In genomic region chr7:92717982-92718716, GRCh38 we compare ENCODE assay signal across 8 cellular contexts.
A peak's percentile ranks its signal among the peaks of the same experiment; 100 is the strongest.
DNase-seq lines count a peak whose midpoint lies in the region; ATAC-seq, FAIRE-seq and TF ChIP-seq lines count a peak whose summit lies in the region.

No MANE protein-coding gene starts in this region.

- ATAC-seq in GM18867 (IDR thresholded peaks at IDR 0.05; ENCODE audit: unreplicated experiment): peak; percentile 62
- peak; percentile 54 for ATAC-seq in HG03196 (IDR thresholded peaks at IDR 0.05; ENCODE audit: unreplicated experiment)

- TF ChIP-seq CTCF in kidney (IDR thresholded peaks at IDR 0.05; ENCODE audit: borderline replicate concordance, extremely low read depth, insufficient read depth) (no peak), smooth muscle cell (IDR thresholded peaks at IDR 0.05; ENCODE audit: borderline replicate concordance, insufficient read depth, poor library complexity, severe bottlenecking) (no peak)

- intact Hi-C loops in kidney (cut with DNase I): no loop called here

- H3K36me3 ChIP-seq in kidney (ENCODE audit: control insufficient read depth in 1 of 2, insufficient read depth in 2 of 2, low read length in 2 of 2): no peaks in the 10 kb centered on the region
- no peaks in the 10 kb centered on the region for H3K36me3 ChIP-seq in smooth muscle cell (ENCODE audit: low read depth)

- H3F3A ChIP-seq in smooth muscle cell (ENCODE audit: low read depth): peaks cover 5% of the 10 kb centered on the region

- WGBS in smooth muscle cell (ENCODE audit: low lambda C conversion rate): 97% methylated on average over 19 of the region's 19 CpGs

- H3K4me3 ChIP-seq in kidney (ENCODE audit: low read length in 2 of 2) (peak overlapping the region; percentile 56 to 80), smooth muscle cell (no peak overlapping the region)

- H4K20me1 ChIP-seq in smooth muscle cell (ENCODE audit: low read depth): peaks cover 62% of the 10 kb centered on the region

- H3K27ac ChIP-seq in kidney (ENCODE audit: low read depth in 2 of 2, low read length in 2 of 2): peak overlapping the region; percentile 81 to 94
- H3K27ac ChIP-seq in smooth muscle cell (ENCODE audit: low read depth): no peak overlapping the region

- DNase-seq in SK-MEL-5 (ENCODE audit: low read depth, low spot score) (peak; percentile 92), anterior cingulate cortex (lab: John Stamatoyannopoulos, UW) (peak in 50 of 58 donors; percentile 4 to 87 (median 55)), kidney (peak; percentile 71), smooth muscle cell (lab: John Stamatoyannopoulos, UW; ENCODE audit: unreplicated experiment) (no peak), KG1 (lab: John Stamatoyannopoulos, UW) (no peak)
- DNase-seq in stimulated activated CD4-positive, alpha-beta T cell treated with anti-CD3 and anti-CD28 coated beads, Interleukin-1b, Interleukin-23, amount 100 ng/mL, for 4 hours (ENCODE audit: low read depth in 2 of 2): peak; percentile 22 to 27

- in situ Hi-C loops in SK-MEL-5 (cut with HindIII; ENCODE audit: low pct_unique_long_range_greater_than_20kb, low sequenced_read_pairs): no loop called here

- peak overlapping the region; percentile 50 to 66 for H3K9ac ChIP-seq in kidney (ENCODE audit: low read length in 2 of 2)
- H3K9ac ChIP-seq in smooth muscle cell (ENCODE audit: low read depth): no peak overlapping the region

- peaks cover 62% of the 10 kb centered on the region for H3K79me2 ChIP-seq in smooth muscle cell (ENCODE audit: low read depth)

- H2AFZ ChIP-seq in smooth muscle cell (ENCODE audit: low read depth): no peak overlapping the region

- H3K4me2 ChIP-seq in smooth muscle cell: no peak overlapping the region

- H3K9me3 ChIP-seq in kidney (ENCODE audit: control insufficient read depth in 1 of 2, low read length in 2 of 2): no peaks in the 10 kb centered on the region
- no peaks in the 10 kb centered on the region for H3K9me3 ChIP-seq in smooth muscle cell (replicated peaks; ENCODE audit: low read depth)

- no peak for FAIRE-seq in kidney (lab: Jason Lieb, UNC)

- peaks cover 14 to 15% of the 10 kb centered on the region in 2 donors for H3K4me1 ChIP-seq in kidney (ENCODE audit: control insufficient read depth in 1 of 2, insufficient read depth in 1 of 2, low read depth in 1 of 2, low read length in 2 of 2)
- peaks cover 3% of the 10 kb centered on the region for H3K4me1 ChIP-seq in smooth muscle cell (ENCODE audit: low read depth)

- H3K27me3 ChIP-seq in smooth muscle cell (ENCODE audit: low read depth): no peaks in the 10 kb centered on the region

Comparison
In these comparisons a context has a peak if more than half of its experiments do, and no peak if none do; other contexts are left out.
1. DNase-seq: peak in SK-MEL-5 (single experiment), anterior cingulate cortex (50 of 58), kidney (single experiment) and stimulated activated CD4-positive, alpha-beta T cell treated with anti-CD3 and anti-CD28 coated beads, Interleukin-1b, Interleukin-23, amount 100 ng/mL, for 4 hours (2 of 2); none in smooth muscle cell (single experiment) and KG1 (single experiment).